In the genomic region with DNA sequence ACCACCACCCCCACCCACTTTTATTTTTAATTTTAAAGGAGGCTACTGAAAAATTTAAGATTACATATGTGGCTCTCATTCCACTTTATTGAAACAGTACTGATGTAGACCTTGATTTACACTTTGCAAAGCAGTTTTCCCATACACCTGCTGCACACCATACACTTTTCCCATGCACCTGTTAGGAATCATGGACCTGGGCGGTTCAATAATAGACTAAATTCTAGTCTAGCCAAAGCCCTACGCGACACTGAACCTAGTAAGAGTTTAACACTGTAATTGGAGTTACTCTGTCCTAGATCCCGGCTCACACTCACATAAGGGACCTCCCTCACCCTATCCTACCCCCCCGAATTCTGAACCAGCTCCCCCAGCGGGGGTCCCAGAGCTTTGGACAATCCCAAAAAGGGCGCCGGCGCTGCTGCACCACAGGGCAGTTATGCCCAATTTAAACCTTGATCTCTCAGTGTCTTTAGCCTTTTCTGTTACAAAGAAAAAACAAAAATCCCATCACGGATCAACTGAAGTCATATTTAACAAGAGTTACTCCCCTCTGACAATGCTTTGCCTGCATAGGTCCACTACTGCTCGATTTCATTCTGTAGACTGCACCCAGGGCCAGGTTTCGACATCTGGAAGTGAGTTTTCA, we compare ENCODE assay signal across 8 cellular contexts. TPM values are rescaled to one million over a fixed set of nuclear protein-coding genes. Genes with fewer than 3 reads are reported as not detected.
DNase-seq lines count a peak whose midpoint lies in the region; ATAC-seq and TF ChIP-seq lines count a peak whose summit lies in the region.

No MANE protein-coding gene starts in this region.

- no peak for DNase-seq in AG09309 (ENCODE audit: low read depth)
- no peak for DNase-seq in iPS-NIHi7 (ENCODE audit: extremely low spot score)
- DNase-seq in AG08396 (ENCODE audit: low spot score): no peak

- no peaks in the 10 kb centered on the region for H3K27me3 ChIP-seq in stomach smooth muscle (ENCODE audit: control insufficient read depth in 1 of 2, insufficient read depth in 2 of 2, low read length in 2 of 2)

- TF ChIP-seq CTCF in AG09309 (IDR thresholded peaks at IDR 0.05; ENCODE audit: control insufficient read depth, insufficient read depth, low read depth, low read length, missing control alignments): no peak

- peak overlapping the region; percentile 42 to 68 for H3K9ac ChIP-seq in stomach smooth muscle (ENCODE audit: low read length in 2 of 2)

- no peaks in the 10 kb centered on the region for H3K9me3 Mint-ChIP-seq in activated T-helper 17 cell treated with anti-CD3 and anti-CD28 coated beads, Interleukin-2, amount 50 U/mL, for 72 hours

- H3K9me3 ChIP-seq in iPS-18c (ENCODE audit: control insufficient read depth, insufficient read depth, low read length) (no peaks in the 10 kb centered on the region), stomach smooth muscle (ENCODE audit: control insufficient read depth in 2 of 2, low read length in 2 of 2) (no peaks in the 10 kb centered on the region)

- no peaks in the 10 kb centered on the region for H3K27me3 Mint-ChIP-seq in activated T-helper 17 cell treated with anti-CD3 and anti-CD28 coated beads, Interleukin-2, amount 50 U/mL, for 72 hours

- peak overlapping the region; percentile 53 for H3K27ac Mint-ChIP-seq in activated T-helper 17 cell treated with anti-CD3 and anti-CD28 coated beads, Interleukin-2, amount 50 U/mL, for 72 hours

- H3K27ac ChIP-seq in stomach smooth muscle (ENCODE audit: low read length): peak overlapping the region; percentile 71

- H3K4me3 Mint-ChIP-seq in activated T-helper 17 cell treated with anti-CD3 and anti-CD28 coated beads, Interleukin-2, amount 50 U/mL, for 72 hours: peak overlapping the region; percentile 89

- no peaks in the 10 kb centered on the region for H3K36me3 ChIP-seq in stomach smooth muscle (ENCODE audit: control insufficient read depth in 2 of 2, insufficient read depth in 2 of 2, low read length in 2 of 2)

- peaks cover 28% of the 10 kb centered on the region for H3K4me1 Mint-ChIP-seq in activated T-helper 17 cell treated with anti-CD3 and anti-CD28 coated beads, Interleukin-2, amount 50 U/mL, for 72 hours

- peaks cover 20% of the 10 kb centered on the region for H3K4me1 ChIP-seq in stomach smooth muscle (ENCODE audit: control insufficient read depth, insufficient read depth, low read length)

- H3K4me3 ChIP-seq in AG09309 (ENCODE audit: control insufficient read depth, low read depth, low read length): peak overlapping the region; percentile 67
- peak overlapping the region; percentile 65 for H3K4me3 ChIP-seq in iPS-18c (ENCODE audit: insufficient read depth, low read depth, low read length)
- H3K4me3 ChIP-seq in stomach smooth muscle (ENCODE audit: low read length in 2 of 2): peak overlapping the region; percentile 64 to 90

- peaks cover 15% of the 10 kb centered on the region for H3K36me3 Mint-ChIP-seq in activated T-helper 17 cell treated with anti-CD3 and anti-CD28 coated beads, Interleukin-2, amount 50 U/mL, for 72 hours (ENCODE audit: low read depth)

- ATAC-seq in GM19372 (IDR thresholded peaks at IDR 0.05; ENCODE audit: low read depth, unreplicated experiment) (peak; percentile 2), HG03520 (IDR thresholded peaks at IDR 0.05; ENCODE audit: unreplicated experiment) (peak; percentile 5)
- peak; percentile 2 for ATAC-seq in activated T-helper 17 cell treated with anti-CD3 and anti-CD28 coated beads, Interleukin-2, amount 50 U/mL, for 72 hours (replicated peaks)

RNA-seq across cellular contexts. Expression of a gene that starts 2.4 kb away (rescaled TPM):
- 10 to 100 TPM; 36.1 to 48.2 TPM for total RNA-seq in activated T-helper 17 cell treated with anti-CD3 and anti-CD28 coated beads, Interleukin-2, amount 50 U/mL, for 72 hours
